Comparison of ENCODE assay signal across 2 cellular contexts in the genomic region with DNA sequence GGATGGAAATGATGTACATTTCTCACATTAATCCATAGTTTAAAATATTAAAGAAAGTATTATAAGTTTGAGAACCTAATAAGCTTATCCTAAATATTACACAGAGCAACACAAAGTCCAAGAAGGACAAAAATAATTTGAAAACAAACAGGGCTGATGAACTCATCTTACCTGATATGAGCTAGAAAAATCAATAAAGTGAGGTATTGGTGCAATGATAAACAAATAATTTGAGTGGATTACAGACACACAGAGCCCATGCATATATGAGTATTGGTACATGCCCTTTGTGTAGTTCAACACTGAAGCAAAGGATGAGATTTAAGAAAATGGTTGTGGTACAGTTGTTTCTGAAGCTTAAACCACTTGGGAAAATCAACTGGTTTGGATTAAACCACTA.
A peak's percentile ranks its signal among the peaks of the same experiment; 100 is the strongest.
TF ChIP-seq lines count a peak whose summit lies in the region.

No MANE protein-coding gene starts in this region.

TF ChIP-seq in liver, 16 proteins besides CTCF, POLR2A, EP300 and RAD21 (continued from another document):
- TF ChIP-seq, protein P1, sequence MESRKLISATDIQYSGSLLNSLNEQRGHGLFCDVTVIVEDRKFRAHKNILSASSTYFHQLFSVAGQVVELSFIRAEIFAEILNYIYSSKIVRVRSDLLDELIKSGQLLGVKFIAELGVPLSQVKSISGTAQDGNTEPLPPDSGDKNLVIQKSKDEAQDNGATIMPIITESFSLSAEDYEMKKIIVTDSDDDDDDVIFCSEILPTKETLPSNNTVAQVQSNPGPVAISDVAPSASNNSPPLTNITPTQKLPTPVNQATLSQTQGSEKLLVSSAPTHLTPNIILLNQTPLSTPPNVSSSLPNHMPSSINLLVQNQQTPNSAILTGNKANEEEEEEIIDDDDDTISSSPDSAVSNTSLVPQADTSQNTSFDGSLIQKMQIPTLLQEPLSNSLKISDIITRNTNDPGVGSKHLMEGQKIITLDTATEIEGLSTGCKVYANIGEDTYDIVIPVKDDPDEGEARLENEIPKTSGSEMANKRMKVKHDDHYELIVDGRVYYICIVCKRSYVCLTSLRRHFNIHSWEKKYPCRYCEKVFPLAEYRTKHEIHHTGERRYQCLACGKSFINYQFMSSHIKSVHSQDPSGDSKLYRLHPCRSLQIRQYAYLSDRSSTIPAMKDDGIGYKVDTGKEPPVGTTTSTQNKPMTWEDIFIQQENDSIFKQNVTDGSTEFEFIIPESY (IDR thresholded peaks at IDR 0.05): no peak
- TF ChIP-seq, protein P2, sequence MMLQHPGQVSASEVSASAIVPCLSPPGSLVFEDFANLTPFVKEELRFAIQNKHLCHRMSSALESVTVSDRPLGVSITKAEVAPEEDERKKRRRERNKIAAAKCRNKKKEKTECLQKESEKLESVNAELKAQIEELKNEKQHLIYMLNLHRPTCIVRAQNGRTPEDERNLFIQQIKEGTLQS (IDR thresholded peaks at IDR 0.05): no peak
- peak; percentile 49 to 66 for TF ChIP-seq RXRA (IDR thresholded peaks at IDR 0.05)

TF ChIP-seq in HepG2, 621 proteins besides CTCF, POLR2A, EP300 and RAD21:
- TF ChIP-seq, protein P3, sequence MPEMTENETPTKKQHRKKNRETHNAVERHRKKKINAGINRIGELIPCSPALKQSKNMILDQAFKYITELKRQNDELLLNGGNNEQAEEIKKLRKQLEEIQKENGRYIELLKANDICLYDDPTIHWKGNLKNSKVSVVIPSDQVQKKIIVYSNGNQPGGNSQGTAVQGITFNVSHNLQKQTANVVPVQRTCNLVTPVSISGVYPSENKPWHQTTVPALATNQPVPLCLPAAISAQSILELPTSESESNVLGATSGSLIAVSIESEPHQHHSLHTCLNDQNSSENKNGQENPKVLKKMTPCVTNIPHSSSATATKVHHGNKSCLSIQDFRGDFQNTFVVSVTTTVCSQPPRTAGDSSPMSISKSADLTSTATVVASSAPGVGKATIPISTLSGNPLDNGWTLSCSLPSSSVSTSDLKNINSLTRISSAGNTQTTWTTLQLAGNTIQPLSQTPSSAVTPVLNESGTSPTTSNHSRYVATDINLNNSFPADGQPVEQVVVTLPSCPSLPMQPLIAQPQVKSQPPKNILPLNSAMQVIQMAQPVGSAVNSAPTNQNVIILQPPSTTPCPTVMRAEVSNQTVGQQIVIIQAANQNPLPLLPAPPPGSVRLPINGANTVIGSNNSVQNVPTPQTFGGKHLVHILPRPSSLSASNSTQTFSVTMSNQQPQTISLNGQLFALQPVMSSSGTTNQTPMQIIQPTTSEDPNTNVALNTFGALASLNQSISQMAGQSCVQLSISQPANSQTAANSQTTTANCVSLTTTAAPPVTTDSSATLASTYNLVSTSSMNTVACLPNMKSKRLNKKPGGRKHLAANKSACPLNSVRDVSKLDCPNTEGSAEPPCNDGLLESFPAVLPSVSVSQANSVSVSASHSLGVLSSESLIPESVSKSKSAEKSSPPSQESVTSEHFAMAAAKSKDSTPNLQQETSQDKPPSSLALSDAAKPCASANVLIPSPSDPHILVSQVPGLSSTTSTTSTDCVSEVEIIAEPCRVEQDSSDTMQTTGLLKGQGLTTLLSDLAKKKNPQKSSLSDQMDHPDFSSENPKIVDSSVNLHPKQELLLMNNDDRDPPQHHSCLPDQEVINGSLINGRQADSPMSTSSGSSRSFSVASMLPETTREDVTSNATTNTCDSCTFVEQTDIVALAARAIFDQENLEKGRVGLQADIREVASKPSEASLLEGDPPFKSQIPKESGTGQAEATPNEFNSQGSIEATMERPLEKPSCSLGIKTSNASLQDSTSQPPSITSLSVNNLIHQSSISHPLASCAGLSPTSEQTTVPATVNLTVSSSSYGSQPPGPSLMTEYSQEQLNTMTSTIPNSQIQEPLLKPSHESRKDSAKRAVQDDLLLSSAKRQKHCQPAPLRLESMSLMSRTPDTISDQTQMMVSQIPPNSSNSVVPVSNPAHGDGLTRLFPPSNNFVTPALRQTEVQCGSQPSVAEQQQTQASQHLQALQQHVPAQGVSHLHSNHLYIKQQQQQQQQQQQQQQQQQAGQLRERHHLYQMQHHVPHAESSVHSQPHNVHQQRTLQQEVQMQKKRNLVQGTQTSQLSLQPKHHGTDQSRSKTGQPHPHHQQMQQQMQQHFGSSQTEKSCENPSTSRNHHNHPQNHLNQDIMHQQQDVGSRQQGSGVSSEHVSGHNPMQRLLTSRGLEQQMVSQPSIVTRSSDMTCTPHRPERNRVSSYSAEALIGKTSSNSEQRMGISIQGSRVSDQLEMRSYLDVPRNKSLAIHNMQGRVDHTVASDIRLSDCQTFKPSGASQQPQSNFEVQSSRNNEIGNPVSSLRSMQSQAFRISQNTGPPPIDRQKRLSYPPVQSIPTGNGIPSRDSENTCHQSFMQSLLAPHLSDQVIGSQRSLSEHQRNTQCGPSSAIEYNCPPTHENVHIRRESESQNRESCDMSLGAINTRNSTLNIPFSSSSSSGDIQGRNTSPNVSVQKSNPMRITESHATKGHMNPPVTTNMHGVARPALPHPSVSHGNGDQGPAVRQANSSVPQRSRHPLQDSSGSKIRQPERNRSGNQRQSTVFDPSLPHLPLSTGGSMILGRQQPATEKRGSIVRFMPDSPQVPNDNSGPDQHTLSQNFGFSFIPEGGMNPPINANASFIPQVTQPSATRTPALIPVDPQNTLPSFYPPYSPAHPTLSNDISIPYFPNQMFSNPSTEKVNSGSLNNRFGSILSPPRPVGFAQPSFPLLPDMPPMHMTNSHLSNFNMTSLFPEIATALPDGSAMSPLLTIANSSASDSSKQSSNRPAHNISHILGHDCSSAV (CRISPR knock-in tag; IDR thresholded peaks at IDR 0.05; ENCODE audit: borderline replicate concordance): no peak
